13 cellular contexts compared by ENCODE assay signal in genomic region chr4:128381748-128382559, GRCh38.
"Had no signal": no experiment of that assay in that cellular context is flagged by ENCODE, and none has a peak within 500 bp of the region (broad histone marks: within the 10 kb centered on the region; RNA-seq: fewer than 3 reads in every experiment).

No MANE protein-coding gene starts in this region.

- H3K4me1 Mint-ChIP-seq: activated B cell treated with CpG ODN at 0.5 μM for 24 hours had no signal

- DNase-seq: activated B cell treated with CpG ODN at 0.5 μM for 24 hours; activated CD4-positive, alpha-beta T cell treated with anti-CD3 and anti-CD28 coated beads for 48 hours; activated CD8-positive, alpha-beta T cell treated with anti-CD3 and anti-CD28 coated beads, Interleukin-2, amount 10 ng/mL, durations not matched to agents 7 days and 5 days; activated naive CD4-positive, alpha-beta T cell treated with Interleukin-2 at 50 U/mL for 16 hours; activated T-cell treated with anti-CD3 and anti-CD28 coated beads, Interleukin-2, amount 50 U/mL, for 24 hours; aorta; cortex of kidney; lower lobe of right lung; naive B cell; stimulated activated CD4-positive, alpha-beta T cell treated with anti-CD3 and anti-CD28 coated beads, Interleukin-2, amount 100 ng/mL, for 48 hours had no signal

- H3K4me3 Mint-ChIP-seq: activated B cell treated with CpG ODN at 0.5 μM for 24 hours; activated CD8-positive, alpha-beta T cell treated with anti-CD3 and anti-CD28 coated beads, Interleukin-2, amount 10 ng/mL, durations not matched to agents 7 days and 5 days; activated T-cell treated with anti-CD3 and anti-CD28 coated beads, Interleukin-2, amount 50 U/mL, for 24 hours; naive B cell; neural crest cell; stimulated activated naive CD8-positive, alpha-beta T cell treated with anti-CD3 and anti-CD28 coated beads, Interleukin-15, Interleukin-2, amounts not matched to agents 100 ng/mL and 50 ng/mL, for 24 hours had no signal

- ATAC-seq: activated CD8-positive, alpha-beta T cell treated with anti-CD3 and anti-CD28 coated beads, Interleukin-2, amount 10 ng/mL, durations not matched to agents 7 days and 5 days; lower lobe of right lung had no signal

- H3K27ac Mint-ChIP-seq: activated B cell treated with CpG ODN at 0.5 μM for 24 hours; activated CD8-positive, alpha-beta T cell treated with anti-CD3 and anti-CD28 coated beads, Interleukin-2, amount 10 ng/mL, durations not matched to agents 7 days and 5 days; activated T-cell treated with anti-CD3 and anti-CD28 coated beads, Interleukin-2, amount 50 U/mL, for 24 hours; activated T-helper 2 cell treated with anti-CD3 and anti-CD28 coated beads, Interferon-gamma antibody, Interleukin-2, Interleukin-4, amounts not matched to agents 10 μg/mL and 5 μg/mL and 100 μg/mL, durations not matched to agents 14 hours and 24 hours and 36 hours; naive B cell; stimulated activated naive CD8-positive, alpha-beta T cell treated with anti-CD3 and anti-CD28 coated beads, Interleukin-15, Interleukin-2, amounts not matched to agents 100 ng/mL and 50 ng/mL, for 24 hours had no signal

- H3K27me3 Mint-ChIP-seq: activated B cell treated with CpG ODN at 0.5 μM for 24 hours; activated T-cell treated with anti-CD3 and anti-CD28 coated beads, Interleukin-2, amount 50 U/mL, for 24 hours; naive B cell; stimulated activated naive CD8-positive, alpha-beta T cell treated with anti-CD3 and anti-CD28 coated beads, Interleukin-15, Interleukin-2, amounts not matched to agents 100 ng/mL and 50 ng/mL, for 24 hours had no signal

- H3K9me3 Mint-ChIP-seq: activated T-helper 2 cell treated with anti-CD3 and anti-CD28 coated beads, Interferon-gamma antibody, Interleukin-2, Interleukin-4, amounts not matched to agents 10 μg/mL and 5 μg/mL and 100 μg/mL, durations not matched to agents 14 hours and 24 hours and 36 hours had no signal
